In genomic region chr2:38496927-38497669, GRCh38 we compare ENCODE assay signal across 1 cellular context.
A peak's percentile ranks its signal among the peaks of the same experiment; 100 is the strongest.
TF ChIP-seq lines count a peak whose summit lies in the region.

No MANE protein-coding gene starts in this region.

TF ChIP-seq in HepG2, 621 proteins besides CTCF, POLR2A, EP300 and RAD21 (continued from another document and continues in another):
- TF ChIP-seq ZNF253 (CRISPR knock-in tag; IDR thresholded peaks at IDR 0.05; ENCODE audit: borderline replicate concordance) (no peak), PHF21A (CRISPR knock-in tag; IDR thresholded peaks at IDR 0.05) (peak; percentile 89), ZNF18 (CRISPR knock-in tag; IDR thresholded peaks at IDR 0.05; ENCODE audit: insufficient replicate concordance) (no peak), ZFP1 (CRISPR knock-in tag; IDR thresholded peaks at IDR 0.05) (peak; percentile 99), REPIN1 (CRISPR knock-in tag; IDR thresholded peaks at IDR 0.05; ENCODE audit: borderline replicate concordance, low read depth) (peak; percentile 77; the same call in 1 of the 2 replicates), MEIS1 (CRISPR knock-in tag; IDR thresholded peaks at IDR 0.05; ENCODE audit: borderline replicate concordance) (peak; percentile 77; the same call in 1 of the 2 replicates), ZSCAN20 (CRISPR knock-in tag; IDR thresholded peaks at IDR 0.05; ENCODE audit: borderline replicate concordance) (no peak), ZNF580 (CRISPR knock-in tag; IDR thresholded peaks at IDR 0.05; ENCODE audit: borderline replicate concordance, low read depth) (0 out of 2 replicates have a peak, but pooled peaks have one; percentile 58), ZBTB3 (CRISPR knock-in tag; IDR thresholded peaks at IDR 0.05; ENCODE audit: borderline replicate concordance, low read depth) (peak; percentile 91), HDAC2 (CRISPR knock-in tag; IDR thresholded peaks at IDR 0.05) (peak; percentile 85), ARNTL (CRISPR knock-in tag; IDR thresholded peaks at IDR 0.05) (peak; percentile 67; the same call in 1 of the 2 replicates), SOX5 (CRISPR knock-in tag; IDR thresholded peaks at IDR 0.05; ENCODE audit: borderline replicate concordance) (peak; percentile 70; the same call in 1 of the 2 replicates), FOXO1 (CRISPR knock-in tag; IDR thresholded peaks at IDR 0.05) (peak; percentile 71), HOXA7 (CRISPR knock-in tag; IDR thresholded peaks at IDR 0.05) (no peak), MTF1 (CRISPR knock-in tag; IDR thresholded peaks at IDR 0.05) (no peak), ZNF761 (CRISPR knock-in tag; conservative IDR thresholded peaks at IDR 0.05) (peak; percentile 66; the same call in 1 of the 2 replicates), PPARG (CRISPR knock-in tag; conservative IDR thresholded peaks at IDR 0.05) (peak; percentile 58; the same call in 1 of the 2 replicates), ZNF160 (CRISPR knock-in tag; IDR thresholded peaks at IDR 0.05) (0 out of 2 replicates have a peak, but pooled peaks have one; percentile 30), MED1 (CRISPR knock-in tag; IDR thresholded peaks at IDR 0.05) (peak; percentile 52; the same call in 1 of the 2 replicates), MEF2D (CRISPR knock-in tag; IDR thresholded peaks at IDR 0.05) (0 out of 2 replicates have a peak, but pooled peaks have one; percentile 42), KDM5B (CRISPR knock-in tag; IDR thresholded peaks at IDR 0.05; ENCODE audit: borderline replicate concordance) (peak; percentile 68; the same call in 1 of the 2 replicates), ZNF501 (CRISPR knock-in tag; IDR thresholded peaks at IDR 0.05) (peak; percentile 51; the same call in 1 of the 2 replicates), ZNF598 (CRISPR knock-in tag; IDR thresholded peaks at IDR 0.05; ENCODE audit: borderline replicate concordance) (peak; percentile 70; the same call in 1 of the 2 replicates), SOX13 (IDR thresholded peaks at IDR 0.05) (no peak), SOX13 (CRISPR knock-in tag; conservative IDR thresholded peaks at IDR 0.05 in 1 of 2, IDR thresholded peaks at IDR 0.05 in 1 of 2) (peak in 1 of 2 experiments; percentile 92; a peak in 2 of 4 replicates), ZSCAN9 (CRISPR knock-in tag; IDR thresholded peaks at IDR 0.05; ENCODE audit: borderline replicate concordance) (no peak), DNMT1 (CRISPR knock-in tag; IDR thresholded peaks at IDR 0.05) (no peak), TBX2 (CRISPR knock-in tag; IDR thresholded peaks at IDR 0.05; ENCODE audit: borderline replicate concordance) (peak; percentile 66), NFIC (IDR thresholded peaks at IDR 0.05; ENCODE audit: low read length) (peak; percentile 64), ZNF343 (CRISPR knock-in tag; IDR thresholded peaks at IDR 0.05) (peak; percentile 61; the same call in 1 of the 2 replicates), MIER3 (CRISPR knock-in tag; IDR thresholded peaks at IDR 0.05; ENCODE audit: borderline replicate concordance) (peak; percentile 88; the same call in 1 of the 2 replicates), ZNF563 (CRISPR knock-in tag; IDR thresholded peaks at IDR 0.05) (no peak), ZSCAN29 (CRISPR knock-in tag; conservative IDR thresholded peaks at IDR 0.05) (peak; percentile 74; the same call in 1 of the 2 replicates), BRD4 (CRISPR knock-in tag; IDR thresholded peaks at IDR 0.05) (peak; percentile 45; the same call in 1 of the 2 replicates), TEAD3 (CRISPR knock-in tag; optimal IDR thresholded peaks at IDR 0.05; ENCODE audit: borderline replicate concordance) (peak; percentile 79), ZNF12 (CRISPR knock-in tag; IDR thresholded peaks at IDR 0.05) (peak; percentile 98), NONO (IDR thresholded peaks at IDR 0.05) (no peak), NONO (CRISPR knock-in tag; conservative IDR thresholded peaks at IDR 0.05) (peak; percentile 34; the same call in 1 of the 2 replicates), PHF8 (CRISPR knock-in tag; IDR thresholded peaks at IDR 0.05) (peak; percentile 47)
- TF ChIP-seq, protein P1, sequence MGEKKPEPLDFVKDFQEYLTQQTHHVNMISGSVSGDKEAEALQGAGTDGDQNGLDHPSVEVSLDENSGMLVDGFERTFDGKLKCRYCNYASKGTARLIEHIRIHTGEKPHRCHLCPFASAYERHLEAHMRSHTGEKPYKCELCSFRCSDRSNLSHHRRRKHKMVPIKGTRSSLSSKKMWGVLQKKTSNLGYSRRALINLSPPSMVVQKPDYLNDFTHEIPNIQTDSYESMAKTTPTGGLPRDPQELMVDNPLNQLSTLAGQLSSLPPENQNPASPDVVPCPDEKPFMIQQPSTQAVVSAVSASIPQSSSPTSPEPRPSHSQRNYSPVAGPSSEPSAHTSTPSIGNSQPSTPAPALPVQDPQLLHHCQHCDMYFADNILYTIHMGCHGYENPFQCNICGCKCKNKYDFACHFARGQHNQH (CRISPR knock-in tag; IDR thresholded peaks at IDR 0.05), result peak; percentile 83
- TF ChIP-seq, protein P2, sequence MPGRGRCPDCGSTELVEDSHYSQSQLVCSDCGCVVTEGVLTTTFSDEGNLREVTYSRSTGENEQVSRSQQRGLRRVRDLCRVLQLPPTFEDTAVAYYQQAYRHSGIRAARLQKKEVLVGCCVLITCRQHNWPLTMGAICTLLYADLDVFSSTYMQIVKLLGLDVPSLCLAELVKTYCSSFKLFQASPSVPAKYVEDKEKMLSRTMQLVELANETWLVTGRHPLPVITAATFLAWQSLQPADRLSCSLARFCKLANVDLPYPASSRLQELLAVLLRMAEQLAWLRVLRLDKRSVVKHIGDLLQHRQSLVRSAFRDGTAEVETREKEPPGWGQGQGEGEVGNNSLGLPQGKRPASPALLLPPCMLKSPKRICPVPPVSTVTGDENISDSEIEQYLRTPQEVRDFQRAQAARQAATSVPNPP (CRISPR knock-in tag; IDR thresholded peaks at IDR 0.05), result no peak
- TF ChIP-seq, protein P3, sequence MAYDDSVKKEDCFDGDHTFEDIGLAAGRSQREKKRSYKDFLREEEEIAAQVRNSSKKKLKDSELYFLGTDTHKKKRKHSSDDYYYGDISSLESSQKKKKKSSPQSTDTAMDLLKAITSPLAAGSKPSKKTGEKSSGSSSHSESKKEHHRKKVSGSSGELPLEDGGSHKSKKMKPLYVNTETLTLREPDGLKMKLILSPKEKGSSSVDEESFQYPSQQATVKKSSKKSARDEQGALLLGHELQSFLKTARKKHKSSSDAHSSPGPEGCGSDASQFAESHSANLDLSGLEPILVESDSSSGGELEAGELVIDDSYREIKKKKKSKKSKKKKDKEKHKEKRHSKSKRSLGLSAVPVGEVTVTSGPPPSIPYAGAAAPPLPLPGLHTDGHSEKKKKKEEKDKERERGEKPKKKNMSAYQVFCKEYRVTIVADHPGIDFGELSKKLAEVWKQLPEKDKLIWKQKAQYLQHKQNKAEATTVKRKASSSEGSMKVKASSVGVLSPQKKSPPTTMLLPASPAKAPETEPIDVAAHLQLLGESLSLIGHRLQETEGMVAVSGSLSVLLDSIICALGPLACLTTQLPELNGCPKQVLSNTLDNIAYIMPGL (CRISPR knock-in tag; IDR thresholded peaks at IDR 0.05; ENCODE audit: borderline replicate concordance in 1 of 2, low read depth in 1 of 2), result peak in 1 of 2 experiments; percentile 23; a peak in 2 of 4 replicates
- TF ChIP-seq, protein P4, sequence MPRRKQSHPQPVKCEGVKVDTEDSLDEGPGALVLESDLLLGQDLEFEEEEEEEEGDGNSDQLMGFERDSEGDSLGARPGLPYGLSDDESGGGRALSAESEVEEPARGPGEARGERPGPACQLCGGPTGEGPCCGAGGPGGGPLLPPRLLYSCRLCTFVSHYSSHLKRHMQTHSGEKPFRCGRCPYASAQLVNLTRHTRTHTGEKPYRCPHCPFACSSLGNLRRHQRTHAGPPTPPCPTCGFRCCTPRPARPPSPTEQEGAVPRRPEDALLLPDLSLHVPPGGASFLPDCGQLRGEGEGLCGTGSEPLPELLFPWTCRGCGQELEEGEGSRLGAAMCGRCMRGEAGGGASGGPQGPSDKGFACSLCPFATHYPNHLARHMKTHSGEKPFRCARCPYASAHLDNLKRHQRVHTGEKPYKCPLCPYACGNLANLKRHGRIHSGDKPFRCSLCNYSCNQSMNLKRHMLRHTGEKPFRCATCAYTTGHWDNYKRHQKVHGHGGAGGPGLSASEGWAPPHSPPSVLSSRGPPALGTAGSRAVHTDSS (CRISPR knock-in tag; conservative IDR thresholded peaks at IDR 0.05), result 0 out of 2 replicates have a peak, but pooled peaks have one; percentile 28
- TF ChIP-seq, protein P5, sequence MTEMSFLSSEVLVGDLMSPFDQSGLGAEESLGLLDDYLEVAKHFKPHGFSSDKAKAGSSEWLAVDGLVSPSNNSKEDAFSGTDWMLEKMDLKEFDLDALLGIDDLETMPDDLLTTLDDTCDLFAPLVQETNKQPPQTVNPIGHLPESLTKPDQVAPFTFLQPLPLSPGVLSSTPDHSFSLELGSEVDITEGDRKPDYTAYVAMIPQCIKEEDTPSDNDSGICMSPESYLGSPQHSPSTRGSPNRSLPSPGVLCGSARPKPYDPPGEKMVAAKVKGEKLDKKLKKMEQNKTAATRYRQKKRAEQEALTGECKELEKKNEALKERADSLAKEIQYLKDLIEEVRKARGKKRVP (CRISPR knock-in tag; IDR thresholded peaks at IDR 0.05), result no peak
- TF ChIP-seq, protein P6, sequence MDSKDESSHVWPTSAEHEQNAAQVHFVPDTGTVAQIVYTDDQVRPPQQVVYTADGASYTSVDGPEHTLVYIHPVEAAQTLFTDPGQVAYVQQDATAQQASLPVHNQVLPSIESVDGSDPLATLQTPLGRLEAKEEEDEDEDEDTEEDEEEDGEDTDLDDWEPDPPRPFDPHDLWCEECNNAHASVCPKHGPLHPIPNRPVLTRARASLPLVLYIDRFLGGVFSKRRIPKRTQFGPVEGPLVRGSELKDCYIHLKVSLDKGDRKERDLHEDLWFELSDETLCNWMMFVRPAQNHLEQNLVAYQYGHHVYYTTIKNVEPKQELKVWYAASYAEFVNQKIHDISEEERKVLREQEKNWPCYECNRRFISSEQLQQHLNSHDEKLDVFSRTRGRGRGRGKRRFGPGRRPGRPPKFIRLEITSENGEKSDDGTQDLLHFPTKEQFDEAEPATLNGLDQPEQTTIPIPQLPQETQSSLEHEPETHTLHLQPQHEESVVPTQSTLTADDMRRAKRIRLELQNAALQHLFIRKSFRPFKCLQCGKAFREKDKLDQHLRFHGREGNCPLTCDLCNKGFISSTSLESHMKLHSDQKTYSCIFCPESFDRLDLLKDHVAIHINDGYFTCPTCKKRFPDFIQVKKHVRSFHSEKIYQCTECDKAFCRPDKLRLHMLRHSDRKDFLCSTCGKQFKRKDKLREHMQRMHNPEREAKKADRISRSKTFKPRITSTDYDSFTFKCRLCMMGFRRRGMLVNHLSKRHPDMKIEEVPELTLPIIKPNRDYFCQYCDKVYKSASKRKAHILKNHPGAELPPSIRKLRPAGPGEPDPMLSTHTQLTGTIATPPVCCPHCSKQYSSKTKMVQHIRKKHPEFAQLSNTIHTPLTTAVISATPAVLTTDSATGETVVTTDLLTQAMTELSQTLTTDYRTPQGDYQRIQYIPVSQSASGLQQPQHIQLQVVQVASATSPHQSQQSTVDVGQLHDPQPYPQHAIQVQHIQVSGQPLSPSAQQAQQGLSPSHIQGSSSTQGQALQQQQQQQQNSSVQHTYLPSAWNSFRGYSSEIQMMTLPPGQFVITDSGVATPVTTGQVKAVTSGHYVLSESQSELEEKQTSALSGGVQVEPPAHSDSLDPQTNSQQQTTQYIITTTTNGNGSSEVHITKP (CRISPR knock-in tag; IDR thresholded peaks at IDR 0.05; ENCODE audit: low read depth), result 0 out of 2 replicates have a peak, but pooled peaks have one; percentile 15
- TF ChIP-seq, protein P7, sequence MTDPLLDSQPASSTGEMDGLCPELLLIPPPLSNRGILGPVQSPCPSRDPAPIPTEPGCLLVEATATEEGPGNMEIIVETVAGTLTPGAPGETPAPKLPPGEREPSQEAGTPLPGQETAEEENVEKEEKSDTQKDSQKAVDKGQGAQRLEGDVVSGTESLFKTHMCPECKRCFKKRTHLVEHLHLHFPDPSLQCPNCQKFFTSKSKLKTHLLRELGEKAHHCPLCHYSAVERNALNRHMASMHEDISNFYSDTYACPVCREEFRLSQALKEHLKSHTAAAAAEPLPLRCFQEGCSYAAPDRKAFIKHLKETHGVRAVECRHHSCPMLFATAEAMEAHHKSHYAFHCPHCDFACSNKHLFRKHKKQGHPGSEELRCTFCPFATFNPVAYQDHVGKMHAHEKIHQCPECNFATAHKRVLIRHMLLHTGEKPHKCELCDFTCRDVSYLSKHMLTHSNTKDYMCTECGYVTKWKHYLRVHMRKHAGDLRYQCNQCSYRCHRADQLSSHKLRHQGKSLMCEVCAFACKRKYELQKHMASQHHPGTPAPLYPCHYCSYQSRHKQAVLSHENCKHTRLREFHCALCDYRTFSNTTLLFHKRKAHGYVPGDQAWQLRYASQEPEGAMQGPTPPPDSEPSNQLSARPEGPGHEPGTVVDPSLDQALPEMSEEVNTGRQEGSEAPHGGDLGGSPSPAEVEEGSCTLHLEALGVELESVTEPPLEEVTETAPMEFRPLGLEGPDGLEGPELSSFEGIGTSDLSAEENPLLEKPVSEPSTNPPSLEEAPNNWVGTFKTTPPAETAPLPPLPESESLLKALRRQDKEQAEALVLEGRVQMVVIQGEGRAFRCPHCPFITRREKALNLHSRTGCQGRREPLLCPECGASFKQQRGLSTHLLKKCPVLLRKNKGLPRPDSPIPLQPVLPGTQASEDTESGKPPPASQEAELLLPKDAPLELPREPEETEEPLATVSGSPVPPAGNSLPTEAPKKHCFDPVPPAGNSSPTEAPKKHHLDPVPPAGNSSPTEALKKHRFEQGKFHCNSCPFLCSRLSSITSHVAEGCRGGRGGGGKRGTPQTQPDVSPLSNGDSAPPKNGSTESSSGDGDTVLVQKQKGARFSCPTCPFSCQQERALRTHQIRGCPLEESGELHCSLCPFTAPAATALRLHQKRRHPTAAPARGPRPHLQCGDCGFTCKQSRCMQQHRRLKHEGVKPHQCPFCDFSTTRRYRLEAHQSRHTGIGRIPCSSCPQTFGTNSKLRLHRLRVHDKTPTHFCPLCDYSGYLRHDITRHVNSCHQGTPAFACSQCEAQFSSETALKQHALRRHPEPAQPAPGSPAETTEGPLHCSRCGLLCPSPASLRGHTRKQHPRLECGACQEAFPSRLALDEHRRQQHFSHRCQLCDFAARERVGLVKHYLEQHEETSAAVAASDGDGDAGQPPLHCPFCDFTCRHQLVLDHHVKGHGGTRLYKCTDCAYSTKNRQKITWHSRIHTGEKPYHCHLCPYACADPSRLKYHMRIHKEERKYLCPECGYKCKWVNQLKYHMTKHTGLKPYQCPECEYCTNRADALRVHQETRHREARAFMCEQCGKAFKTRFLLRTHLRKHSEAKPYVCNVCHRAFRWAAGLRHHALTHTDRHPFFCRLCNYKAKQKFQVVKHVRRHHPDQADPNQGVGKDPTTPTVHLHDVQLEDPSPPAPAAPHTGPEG (CRISPR knock-in tag; IDR thresholded peaks at IDR 0.05), result 0 out of 2 replicates have a peak, but pooled peaks have one; percentile 14
